Comparison of ENCODE assay signal across 1 cellular context in the genomic region with DNA sequence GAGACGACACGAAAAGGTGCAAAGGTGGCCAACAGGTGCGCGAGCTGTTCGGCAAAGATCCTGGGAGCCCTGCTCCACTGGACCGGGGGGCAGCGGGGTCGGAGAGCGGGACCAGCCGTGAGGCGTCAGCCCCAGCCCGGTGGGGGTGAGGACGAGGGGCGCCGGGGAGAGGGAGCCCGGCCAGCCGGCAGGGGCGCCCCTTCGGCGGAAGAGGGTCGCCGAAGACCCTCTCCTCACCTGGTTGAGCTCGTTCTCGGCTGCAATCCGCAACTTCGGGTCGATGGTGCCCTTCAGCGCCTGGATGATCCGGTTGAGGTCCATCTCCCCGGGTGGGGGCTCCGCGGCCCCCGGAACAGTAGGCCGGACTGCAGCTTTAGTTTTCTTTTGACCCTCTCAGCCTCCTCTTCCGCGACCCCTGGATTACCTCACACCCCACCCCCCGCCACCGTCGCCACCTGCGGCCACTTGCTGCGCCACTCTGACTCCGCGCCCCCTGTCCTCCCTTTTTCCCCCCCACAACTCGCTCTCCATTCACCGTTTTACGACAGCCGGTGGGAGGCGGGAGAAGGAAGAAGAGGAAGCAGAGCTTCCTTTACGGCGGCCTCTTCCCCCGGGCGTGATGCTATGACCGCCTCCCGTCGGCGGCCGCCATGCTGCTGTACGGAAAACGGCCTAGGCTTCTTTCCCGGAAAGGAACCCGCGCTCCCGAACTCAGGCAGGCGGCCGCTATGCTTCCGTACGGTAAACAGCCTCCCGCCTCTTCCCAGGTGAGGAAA.
TF ChIP-seq lines count a peak whose summit lies in the region.

Gene IPO8 (minus strand): TSS at position 543 of the 776 bp plus-strand sequence. CDS start 222 bp downstream, at position 321.

TF ChIP-seq in K562, 482 proteins besides CTCF, POLR2A, EP300 and RAD21 (continued from another document and continues in another):
- TF ChIP-seq, protein P1, sequence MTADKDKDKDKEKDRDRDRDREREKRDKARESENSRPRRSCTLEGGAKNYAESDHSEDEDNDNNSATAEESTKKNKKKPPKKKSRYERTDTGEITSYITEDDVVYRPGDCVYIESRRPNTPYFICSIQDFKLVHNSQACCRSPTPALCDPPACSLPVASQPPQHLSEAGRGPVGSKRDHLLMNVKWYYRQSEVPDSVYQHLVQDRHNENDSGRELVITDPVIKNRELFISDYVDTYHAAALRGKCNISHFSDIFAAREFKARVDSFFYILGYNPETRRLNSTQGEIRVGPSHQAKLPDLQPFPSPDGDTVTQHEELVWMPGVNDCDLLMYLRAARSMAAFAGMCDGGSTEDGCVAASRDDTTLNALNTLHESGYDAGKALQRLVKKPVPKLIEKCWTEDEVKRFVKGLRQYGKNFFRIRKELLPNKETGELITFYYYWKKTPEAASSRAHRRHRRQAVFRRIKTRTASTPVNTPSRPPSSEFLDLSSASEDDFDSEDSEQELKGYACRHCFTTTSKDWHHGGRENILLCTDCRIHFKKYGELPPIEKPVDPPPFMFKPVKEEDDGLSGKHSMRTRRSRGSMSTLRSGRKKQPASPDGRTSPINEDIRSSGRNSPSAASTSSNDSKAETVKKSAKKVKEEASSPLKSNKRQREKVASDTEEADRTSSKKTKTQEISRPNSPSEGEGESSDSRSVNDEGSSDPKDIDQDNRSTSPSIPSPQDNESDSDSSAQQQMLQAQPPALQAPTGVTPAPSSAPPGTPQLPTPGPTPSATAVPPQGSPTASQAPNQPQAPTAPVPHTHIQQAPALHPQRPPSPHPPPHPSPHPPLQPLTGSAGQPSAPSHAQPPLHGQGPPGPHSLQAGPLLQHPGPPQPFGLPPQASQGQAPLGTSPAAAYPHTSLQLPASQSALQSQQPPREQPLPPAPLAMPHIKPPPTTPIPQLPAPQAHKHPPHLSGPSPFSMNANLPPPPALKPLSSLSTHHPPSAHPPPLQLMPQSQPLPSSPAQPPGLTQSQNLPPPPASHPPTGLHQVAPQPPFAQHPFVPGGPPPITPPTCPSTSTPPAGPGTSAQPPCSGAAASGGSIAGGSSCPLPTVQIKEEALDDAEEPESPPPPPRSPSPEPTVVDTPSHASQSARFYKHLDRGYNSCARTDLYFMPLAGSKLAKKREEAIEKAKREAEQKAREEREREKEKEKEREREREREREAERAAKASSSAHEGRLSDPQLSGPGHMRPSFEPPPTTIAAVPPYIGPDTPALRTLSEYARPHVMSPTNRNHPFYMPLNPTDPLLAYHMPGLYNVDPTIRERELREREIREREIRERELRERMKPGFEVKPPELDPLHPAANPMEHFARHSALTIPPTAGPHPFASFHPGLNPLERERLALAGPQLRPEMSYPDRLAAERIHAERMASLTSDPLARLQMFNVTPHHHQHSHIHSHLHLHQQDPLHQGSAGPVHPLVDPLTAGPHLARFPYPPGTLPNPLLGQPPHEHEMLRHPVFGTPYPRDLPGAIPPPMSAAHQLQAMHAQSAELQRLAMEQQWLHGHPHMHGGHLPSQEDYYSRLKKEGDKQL (CRISPR knock-in tag; IDR thresholded peaks at IDR 0.05; ENCODE audit: borderline replicate concordance), result no peak
- TF ChIP-seq E2F3 (CRISPR knock-in tag; IDR thresholded peaks at IDR 0.05) (no peak), SMC3 (conservative IDR thresholded peaks at IDR 0.05; ENCODE audit: insufficient read depth, low read depth, low read length) (no peak), CHCHD3 (CRISPR knock-in tag; IDR thresholded peaks at IDR 0.05) (no peak), ZNF644 (tag; IDR thresholded peaks at IDR 0.05; ENCODE audit: low read depth) (peak; percentile 94), SNIP1 (IDR thresholded peaks at IDR 0.05; ENCODE audit: low read depth) (no peak), ZBTB7A (IDR thresholded peaks at IDR 0.05; ENCODE audit: borderline replicate concordance, control insufficient read depth, low read depth, low read length) (peak; percentile 100), E2F4 (CRISPR knock-in tag; IDR thresholded peaks at IDR 0.05; ENCODE audit: low read depth) (0 out of 2 replicates have a peak, but pooled peaks have one; percentile 22), ZNF780A (CRISPR knock-in tag; IDR thresholded peaks at IDR 0.05) (no peak), THRAP3 (IDR thresholded peaks at IDR 0.05; ENCODE audit: borderline replicate concordance) (no peak), MEF2D (tag; conservative IDR thresholded peaks at IDR 0.05; ENCODE audit: low read depth) (0 out of 2 replicates have a peak, but pooled peaks have one; percentile 47), CBX8 (IDR thresholded peaks at IDR 0.05; ENCODE audit: borderline replicate concordance, extremely low read depth, low read depth, low read length, poor library complexity, severe bottlenecking) (no peak), HNRNPH1 (optimal IDR thresholded peaks at IDR 0.05; ENCODE audit: low read depth, low read length) (no peak), HDAC1 (IDR thresholded peaks at IDR 0.05) (peak in 1 of 2 experiments; percentile 14; a peak in 1 of 4 replicates), ZNF76 (CRISPR knock-in tag; IDR thresholded peaks at IDR 0.05; ENCODE audit: borderline replicate concordance) (no peak), SREBF1 (IDR thresholded peaks at IDR 0.05; ENCODE audit: borderline replicate concordance, low read depth, low read length) (no peak), ZNF436 (CRISPR knock-in tag; IDR thresholded peaks at IDR 0.05) (no peak), HMG20A (CRISPR knock-in tag; conservative IDR thresholded peaks at IDR 0.05) (no peak), ELK1 (CRISPR knock-in tag; IDR thresholded peaks at IDR 0.05) (no peak), ZNF41 (CRISPR knock-in tag; conservative IDR thresholded peaks at IDR 0.05) (no peak), ZNF143 (CRISPR knock-in tag; IDR thresholded peaks at IDR 0.05) (no peak), ZEB2 (IDR thresholded peaks at IDR 0.05) (no peak), POLR2AphosphoS5 (IDR thresholded peaks at IDR 0.05; ENCODE audit: control insufficient read depth, insufficient read depth, low read depth, low read length) (no peak), REST (CRISPR knock-in tag; IDR thresholded peaks at IDR 0.05; ENCODE audit: low read depth) (no peak), MTA3 (IDR thresholded peaks at IDR 0.05; ENCODE audit: borderline replicate concordance) (peak; percentile 28; the same call in 1 of the 2 replicates), ZNF518B (CRISPR knock-in tag; IDR thresholded peaks at IDR 0.05) (no peak), GTF2F1 (IDR thresholded peaks at IDR 0.05; ENCODE audit: low read depth, low read length) (0 out of 2 replicates have a peak, but pooled peaks have one; percentile 43)
- TF ChIP-seq, protein P2, sequence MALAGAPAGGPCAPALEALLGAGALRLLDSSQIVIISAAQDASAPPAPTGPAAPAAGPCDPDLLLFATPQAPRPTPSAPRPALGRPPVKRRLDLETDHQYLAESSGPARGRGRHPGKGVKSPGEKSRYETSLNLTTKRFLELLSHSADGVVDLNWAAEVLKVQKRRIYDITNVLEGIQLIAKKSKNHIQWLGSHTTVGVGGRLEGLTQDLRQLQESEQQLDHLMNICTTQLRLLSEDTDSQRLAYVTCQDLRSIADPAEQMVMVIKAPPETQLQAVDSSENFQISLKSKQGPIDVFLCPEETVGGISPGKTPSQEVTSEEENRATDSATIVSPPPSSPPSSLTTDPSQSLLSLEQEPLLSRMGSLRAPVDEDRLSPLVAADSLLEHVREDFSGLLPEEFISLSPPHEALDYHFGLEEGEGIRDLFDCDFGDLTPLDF (CRISPR knock-in tag; IDR thresholded peaks at IDR 0.05), result no peak
- TF ChIP-seq, protein P3, sequence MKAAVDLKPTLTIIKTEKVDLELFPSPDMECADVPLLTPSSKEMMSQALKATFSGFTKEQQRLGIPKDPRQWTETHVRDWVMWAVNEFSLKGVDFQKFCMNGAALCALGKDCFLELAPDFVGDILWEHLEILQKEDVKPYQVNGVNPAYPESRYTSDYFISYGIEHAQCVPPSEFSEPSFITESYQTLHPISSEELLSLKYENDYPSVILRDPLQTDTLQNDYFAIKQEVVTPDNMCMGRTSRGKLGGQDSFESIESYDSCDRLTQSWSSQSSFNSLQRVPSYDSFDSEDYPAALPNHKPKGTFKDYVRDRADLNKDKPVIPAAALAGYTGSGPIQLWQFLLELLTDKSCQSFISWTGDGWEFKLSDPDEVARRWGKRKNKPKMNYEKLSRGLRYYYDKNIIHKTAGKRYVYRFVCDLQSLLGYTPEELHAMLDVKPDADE (conservative IDR thresholded peaks at IDR 0.05; ENCODE audit: control insufficient read depth, low read depth, low read length), result 0 out of 2 replicates have a peak, but pooled peaks have one; percentile 54
- TF ChIP-seq, protein P4, sequence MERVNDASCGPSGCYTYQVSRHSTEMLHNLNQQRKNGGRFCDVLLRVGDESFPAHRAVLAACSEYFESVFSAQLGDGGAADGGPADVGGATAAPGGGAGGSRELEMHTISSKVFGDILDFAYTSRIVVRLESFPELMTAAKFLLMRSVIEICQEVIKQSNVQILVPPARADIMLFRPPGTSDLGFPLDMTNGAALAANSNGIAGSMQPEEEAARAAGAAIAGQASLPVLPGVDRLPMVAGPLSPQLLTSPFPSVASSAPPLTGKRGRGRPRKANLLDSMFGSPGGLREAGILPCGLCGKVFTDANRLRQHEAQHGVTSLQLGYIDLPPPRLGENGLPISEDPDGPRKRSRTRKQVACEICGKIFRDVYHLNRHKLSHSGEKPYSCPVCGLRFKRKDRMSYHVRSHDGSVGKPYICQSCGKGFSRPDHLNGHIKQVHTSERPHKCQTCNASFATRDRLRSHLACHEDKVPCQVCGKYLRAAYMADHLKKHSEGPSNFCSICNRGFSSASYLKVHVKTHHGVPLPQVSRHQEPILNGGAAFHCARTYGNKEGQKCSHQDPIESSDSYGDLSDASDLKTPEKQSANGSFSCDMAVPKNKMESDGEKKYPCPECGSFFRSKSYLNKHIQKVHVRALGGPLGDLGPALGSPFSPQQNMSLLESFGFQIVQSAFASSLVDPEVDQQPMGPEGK (CRISPR knock-in tag; IDR thresholded peaks at IDR 0.05; ENCODE audit: borderline replicate concordance), result no peak
